In genomic region chr6:158042245-158042798, GRCh38 we compare ENCODE assay signal across 9 cellular contexts.
DNase-seq lines count a peak whose midpoint lies in the region; ATAC-seq lines count a peak whose summit lies in the region.
"Had no signal": no experiment of that assay in that cellular context is flagged by ENCODE, and none has a peak within 500 bp of the region (broad histone marks: within the 10 kb centered on the region; RNA-seq: fewer than 3 reads in every experiment).

No MANE protein-coding gene starts in this region.

- no peak overlapping the region for H3K4me3 ChIP-seq in HAP-1

- no peaks in the 10 kb centered on the region for H3K36me3 ChIP-seq in HAP-1 (replicated peaks)

- H3K36me3 Mint-ChIP-seq in T-helper 17 cell (ENCODE audit: low read depth) = peaks cover 11% of the 10 kb centered on the region

- H3K4me1 Mint-ChIP-seq in T-helper 17 cell = peaks cover 30% of the 10 kb centered on the region

- H3K4me3 Mint-ChIP-seq in T-helper 17 cell = no peak overlapping the region

- H3K4me1 ChIP-seq in HAP-1 = no peaks in the 10 kb centered on the region; the same call in 1 of the 2 replicates

- H3K27me3 Mint-ChIP-seq in T-helper 17 cell = no peaks in the 10 kb centered on the region

- DNase-seq in CD1c-positive myeloid dendritic cell (ENCODE audit: extremely low spot score) (peak; percentile 70), SK-N-DZ (ENCODE audit: low spot score) (peak; percentile 65), fibroblast of peridontal ligament (ENCODE audit: extremely low read depth) (peak; percentile 41), occipital lobe (lab: John Stamatoyannopoulos, UW) (peak; percentile 79), NCI-H1436 (lab: John Stamatoyannopoulos, UW) (no peak), T-helper 17 cell (no peak), DMS114 treated with DMSO at 0.1 percent for 48 hours (lab: John Stamatoyannopoulos, UW; ENCODE audit: unreplicated experiment) (no peak), HAP-1 (ENCODE audit: low spot score in 2 of 2) (no peak)
- DNase-seq: DMS79 treated with DMSO at 0.1 percent for 48 hours had no signal

- no peak for ATAC-seq in T-helper 17 cell

- no peaks in the 10 kb centered on the region for H3K27me3 ChIP-seq in HAP-1 (ENCODE audit: low read depth)

- in situ Hi-C loops in HAP-1 (cut with MboI; ENCODE audit: low sequenced_read_pairs) = no loop called here

- H3K27ac Mint-ChIP-seq in T-helper 17 cell = no peak overlapping the region

- H3K9me3 ChIP-seq in T-helper 17 cell (ENCODE audit: control insufficient read depth, low read length, poor library complexity, severe bottlenecking) = no peaks in the 10 kb centered on the region
- no peaks in the 10 kb centered on the region for H3K9me3 ChIP-seq in HAP-1

Comparison
In these comparisons a context has a peak if more than half of its experiments do, and no peak if none do; other contexts are left out.
1. DNase-seq: peak in CD1c-positive myeloid dendritic cell (single experiment), SK-N-DZ (single experiment), fibroblast of peridontal ligament (single experiment) and occipital lobe (single experiment); none in NCI-H1436 (single experiment), T-helper 17 cell (0 of 3), DMS114 treated with DMSO at 0.1 percent for 48 hours (single experiment) and HAP-1 (0 of 2).